ENCODE assay signal across 9 cellular contexts in genomic region chr17:57442401-57442823, GRCh38.
DNase-seq lines count a peak whose midpoint lies in the region; ATAC-seq and TF ChIP-seq lines count a peak whose summit lies in the region.
"Had no signal": no experiment of that assay in that cellular context is flagged by ENCODE, and none has a peak within 500 bp of the region (broad histone marks: within the 10 kb centered on the region; RNA-seq: fewer than 3 reads in every experiment).

No MANE protein-coding gene starts in this region.

- no peak overlapping the region for H2AFZ ChIP-seq in mesenchymal stem cell (ENCODE audit: low read depth, low read length)

- no peak overlapping the region for H2AK5ac ChIP-seq in mesenchymal stem cell (ENCODE audit: low read length, severe bottlenecking)

- H3K4me3 ChIP-seq in mesenchymal stem cell (ENCODE audit: insufficient read depth in 1 of 2, low read depth in 1 of 2, low read length in 2 of 2) (no peak overlapping the region), lower leg skin (ENCODE audit: low read depth, poor library complexity, severe bottlenecking) (no peak overlapping the region)

- H4K91ac ChIP-seq in mesenchymal stem cell (ENCODE audit: low read length), result peak overlapping the region; percentile 70

- peaks cover 0 to 10% of the 10 kb centered on the region in 2 experiments for H3K27me3 ChIP-seq in mesenchymal stem cell (ENCODE audit: control insufficient read depth in 1 of 2, insufficient read depth in 1 of 2, low read length in 2 of 2)

- peak overlapping the region; percentile 60 for H3K4me3 Mint-ChIP-seq in stimulated activated naive CD8-positive, alpha-beta T cell treated with anti-CD3 and anti-CD28 coated beads, Interleukin-15, Interleukin-2, amounts not matched to agents 100 ng/mL and 50 ng/mL, for 24 hours
- H3K4me3 Mint-ChIP-seq in activated naive CD8-positive, alpha-beta T cell treated with anti-CD3 and anti-CD28 coated beads, Interleukin-2, amount 10 ng/mL, durations not matched to agents 7 days and 5 days, result no peak overlapping the region

- peak overlapping the region in 1 of 2 experiments; percentile 79 for H2BK12ac ChIP-seq in mesenchymal stem cell (ENCODE audit: low read length in 2 of 2)

- H3K18ac ChIP-seq in mesenchymal stem cell (ENCODE audit: low read depth in 1 of 2, low read length in 2 of 2), result peak overlapping the region in 1 of 2 experiments; percentile 25

- no peak overlapping the region for H3K23ac ChIP-seq in mesenchymal stem cell (ENCODE audit: low read length in 2 of 2)

- no peak overlapping the region for H4K8ac ChIP-seq in mesenchymal stem cell (ENCODE audit: low read length)

- no peaks in the 10 kb centered on the region for H3K9me3 ChIP-seq in mesenchymal stem cell (ENCODE audit: control insufficient read depth, low read length)

- H3K9me3 Mint-ChIP-seq in stimulated activated naive CD8-positive, alpha-beta T cell treated with anti-CD3 and anti-CD28 coated beads, Interleukin-15, Interleukin-2, amounts not matched to agents 100 ng/mL and 50 ng/mL, for 24 hours, result no peaks in the 10 kb centered on the region
- H3K9me3 Mint-ChIP-seq in activated naive CD8-positive, alpha-beta T cell treated with anti-CD3 and anti-CD28 coated beads, Interleukin-2, amount 10 ng/mL, durations not matched to agents 7 days and 5 days, result no peaks in the 10 kb centered on the region

- no peak overlapping the region for H2BK15ac ChIP-seq in mesenchymal stem cell (ENCODE audit: low read depth, poor library complexity, severe bottlenecking)

- H3K4me1 ChIP-seq in mesenchymal stem cell (ENCODE audit: control insufficient read depth, insufficient read depth, low read depth, low read length), result peaks cover 30% of the 10 kb centered on the region

- H2BK120ac ChIP-seq in mesenchymal stem cell (ENCODE audit: low read depth, low read length), result no peak overlapping the region

- ATAC-seq in stimulated activated naive CD8-positive, alpha-beta T cell treated with anti-CD3 and anti-CD28 coated beads, Interleukin-15, Interleukin-2, amounts not matched to agents 100 U/mL and 50 U/mL, for 24 hours, result no peak
- no peak for ATAC-seq in activated naive CD8-positive, alpha-beta T cell treated with anti-CD3 and anti-CD28 coated beads, Interleukin-2, amount 10 ng/mL, durations not matched to agents 7 days and 5 days (ENCODE audit: low read depth)
- no peak for ATAC-seq in GM21786 (IDR thresholded peaks at IDR 0.05; ENCODE audit: unreplicated experiment)

- intact Hi-C loops in lower leg skin (cut with DNase I; ENCODE audit: low total_unique reads), result no loop called here

- TF ChIP-seq POLR2A in lower leg skin (IDR thresholded peaks at IDR 0.05), result no peak

- no peaks in the 10 kb centered on the region for H3K36me3 ChIP-seq in mesenchymal stem cell (ENCODE audit: control insufficient read depth in 1 of 2, insufficient read depth in 2 of 2, low read depth in 1 of 2, low read length in 2 of 2)

- H3K27ac Mint-ChIP-seq in stimulated activated naive CD8-positive, alpha-beta T cell treated with anti-CD3 and anti-CD28 coated beads, Interleukin-15, Interleukin-2, amounts not matched to agents 100 ng/mL and 50 ng/mL, for 24 hours, result peak overlapping the region; percentile 99
- H3K27ac Mint-ChIP-seq in activated naive CD8-positive, alpha-beta T cell treated with anti-CD3 and anti-CD28 coated beads, Interleukin-2, amount 10 ng/mL, durations not matched to agents 7 days and 5 days, result peak overlapping the region; percentile 72

- H2BK5ac ChIP-seq in mesenchymal stem cell (ENCODE audit: low read depth, low read length, poor library complexity, severe bottlenecking), result no peak overlapping the region

- POLR2A ChIA-PET in activated naive CD8-positive, alpha-beta T cell treated with anti-CD3 and anti-CD28 coated beads, Interleukin-2, amount 10 ng/mL, durations not matched to agents 7 days and 5 days (lab: Charles Lee), result interaction anchor here (4.7 kb wide), 1 partner anchor 12 kb away, joined by 36 read pairs; no protein-coding TSS in a partner anchor

- TF ChIP-seq CTCF in GM10266 (IDR thresholded peaks at IDR 0.05; ENCODE audit: control insufficient read depth, insufficient read depth, low read depth, missing control alignments), result no peak
- no peak for TF ChIP-seq CTCF in lower leg skin (IDR thresholded peaks at IDR 0.05)

- no peak overlapping the region for H3K4me2 ChIP-seq in mesenchymal stem cell (ENCODE audit: low read length, poor library complexity, severe bottlenecking)

- no peaks in the 10 kb centered on the region for H3K27me3 Mint-ChIP-seq in stimulated activated naive CD8-positive, alpha-beta T cell treated with anti-CD3 and anti-CD28 coated beads, Interleukin-15, Interleukin-2, amounts not matched to agents 100 ng/mL and 50 ng/mL, for 24 hours
- H3K27me3 Mint-ChIP-seq in activated naive CD8-positive, alpha-beta T cell treated with anti-CD3 and anti-CD28 coated beads, Interleukin-2, amount 10 ng/mL, durations not matched to agents 7 days and 5 days, result no peaks in the 10 kb centered on the region

- H3K14ac ChIP-seq in mesenchymal stem cell (ENCODE audit: low read length in 2 of 2), result no peak overlapping the region

- peaks cover 48% of the 10 kb centered on the region for H3K79me1 ChIP-seq in mesenchymal stem cell (replicated peaks; ENCODE audit: low read length, poor library complexity, severe bottlenecking)

- H3K27ac ChIP-seq in mesenchymal stem cell (ENCODE audit: low read length, poor library complexity, severe bottlenecking), result no peak overlapping the region

- peaks cover 85% of the 10 kb centered on the region for H3K4me1 Mint-ChIP-seq in stimulated activated naive CD8-positive, alpha-beta T cell treated with anti-CD3 and anti-CD28 coated beads, Interleukin-15, Interleukin-2, amounts not matched to agents 100 ng/mL and 50 ng/mL, for 24 hours (ENCODE audit: low read depth)
- H3K4me1 Mint-ChIP-seq in activated naive CD8-positive, alpha-beta T cell treated with anti-CD3 and anti-CD28 coated beads, Interleukin-2, amount 10 ng/mL, durations not matched to agents 7 days and 5 days, result peaks cover 53% of the 10 kb centered on the region

- 69% methylated on average over 9 of the region's 9 CpGs for WGBS in mesenchymal stem cell
- 75 to 76% methylated on average over 9 of the region's 9 CpGs for WGBS in lower leg skin, 2 donors

- no peak overlapping the region for H3K9ac ChIP-seq in mesenchymal stem cell (ENCODE audit: low read length)

- peaks cover 8% of the 10 kb centered on the region for H3K36me3 Mint-ChIP-seq in stimulated activated naive CD8-positive, alpha-beta T cell treated with anti-CD3 and anti-CD28 coated beads, Interleukin-15, Interleukin-2, amounts not matched to agents 100 ng/mL and 50 ng/mL, for 24 hours (ENCODE audit: low read depth)
- peaks cover 9% of the 10 kb centered on the region for H3K36me3 Mint-ChIP-seq in activated naive CD8-positive, alpha-beta T cell treated with anti-CD3 and anti-CD28 coated beads, Interleukin-2, amount 10 ng/mL, durations not matched to agents 7 days and 5 days

- DNase-seq in stimulated activated naive CD8-positive, alpha-beta T cell treated with anti-CD3 and anti-CD28 coated beads, Interleukin-15, Interleukin-2, amounts not matched to agents 100 U/mL and 50 U/mL, for 24 hours, result no peak
- no peak for DNase-seq in activated naive CD8-positive, alpha-beta T cell treated with anti-CD3 and anti-CD28 coated beads, Interleukin-2, amount 10 ng/mL, durations not matched to agents 7 days and 5 days
- DNase-seq in mesenchymal stem cell (peak; percentile 72), inferior parietal cortex (ENCODE audit: extremely low spot score) (no peak), GM10266 (ENCODE audit: extremely low spot score) (no peak), lower leg skin (ENCODE audit: low spot score in 2 of 2) (no peak)
- DNase-seq: NCI-H146 had no signal

- peak overlapping the region in 1 of 2 experiments; percentile 9 for H3K4ac ChIP-seq in mesenchymal stem cell (ENCODE audit: low read depth in 1 of 2, low read length in 2 of 2)
